ENCODE assay signal across 8 cellular contexts in the genomic region with DNA sequence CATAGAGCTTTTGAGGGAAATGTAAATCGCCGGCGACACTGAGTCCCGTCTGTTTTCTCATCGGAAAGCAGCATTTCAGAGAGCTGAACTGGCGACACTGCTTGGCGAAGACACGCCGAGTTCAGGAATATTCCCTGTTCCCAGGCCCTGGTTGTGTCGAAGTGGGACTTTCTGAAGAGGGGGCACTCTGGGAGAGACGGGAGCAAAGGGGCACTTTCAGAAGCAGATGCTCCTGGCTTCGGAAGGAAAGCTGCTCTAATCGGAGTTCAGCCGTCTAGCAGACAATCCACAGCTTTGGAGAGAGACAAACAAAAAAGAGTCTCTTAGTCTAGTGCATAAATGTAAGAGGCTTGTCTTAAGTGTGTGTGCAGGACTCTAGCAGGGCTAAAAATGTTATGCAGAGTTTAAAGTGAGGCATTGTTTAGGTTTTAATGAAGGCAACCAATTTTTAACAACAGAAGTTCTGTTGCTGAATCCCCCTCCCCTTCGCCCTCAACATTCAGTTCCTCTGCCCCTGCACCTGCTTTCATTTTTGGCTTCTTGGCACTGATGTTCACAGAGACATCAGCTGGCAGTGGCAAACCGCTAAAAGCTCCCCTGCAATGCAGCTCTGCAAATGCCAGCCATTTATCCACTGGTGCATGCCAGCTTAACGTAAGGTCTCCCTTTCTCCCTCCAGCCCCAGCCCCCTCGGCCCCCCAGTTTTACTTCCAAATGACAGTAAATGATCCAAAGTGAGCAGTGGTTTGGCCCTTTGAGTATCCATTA.
DNase-seq lines count a peak whose midpoint lies in the region; ATAC-seq and TF ChIP-seq lines count a peak whose summit lies in the region.

No MANE protein-coding gene starts in this region.

- H3K36me3 ChIP-seq in Loucy (ENCODE audit: insufficient read depth, low read length): no peaks in the 10 kb centered on the region
- no peaks in the 10 kb centered on the region for H3K36me3 ChIP-seq in iPS DF 6.9 (ENCODE audit: control insufficient read depth, insufficient read depth, low read length)
- no peaks in the 10 kb centered on the region for H3K36me3 ChIP-seq in skeletal muscle satellite cell (ENCODE audit: insufficient read depth, low read length)

- WGBS in iPS DF 6.9 (ENCODE audit: insufficient coverage, insufficient read length): no CpG with 5 or more reads among the region's 18 CpGs

- TF ChIP-seq CTCF in Loucy (conservative IDR thresholded peaks at IDR 0.05; ENCODE audit: low read length): no peak

- H4K20me1 ChIP-seq in Loucy (ENCODE audit: insufficient read depth, low read length, poor library complexity, severe bottlenecking): no peaks in the 10 kb centered on the region

- peak overlapping the region; percentile 43 for H3K4me3 Mint-ChIP-seq in T-helper 17 cell

- no peaks in the 10 kb centered on the region for H3K9me2 ChIP-seq in Loucy (replicated peaks; ENCODE audit: low read depth, low read length)

- H3K79me2 ChIP-seq in Loucy (ENCODE audit: insufficient read depth, low read length): no peaks in the 10 kb centered on the region

- DNase-seq in T-helper 17 cell (no peak), iPS DF 6.9 (ENCODE audit: low read depth, low spot score) (no peak), NCI-H1436 treated with DMSO at 0.1 percent for 48 hours (lab: John Stamatoyannopoulos, UW) (no peak), HuH-7 (ENCODE audit: low spot score) (no peak), iPS-NIHi11 (ENCODE audit: low spot score) (no peak)
- no peak for DNase-seq in activated effector memory CD4-positive, alpha-beta T cell treated with anti-CD3 and anti-CD28 coated beads, Interleukin-2, amount 50 U/mL, for 16 hours

- no peak overlapping the region for H3K9ac ChIP-seq in Loucy (ENCODE audit: low read depth, low read length, poor library complexity, severe bottlenecking)
- H3K9ac ChIP-seq in skeletal muscle satellite cell (ENCODE audit: low read depth, low read length): peak overlapping the region; percentile 50

- H3K27me3 ChIP-seq in Loucy (ENCODE audit: insufficient read depth, low read length, poor library complexity, severe bottlenecking): no peaks in the 10 kb centered on the region
- no peaks in the 10 kb centered on the region for H3K27me3 ChIP-seq in iPS DF 6.9 (ENCODE audit: control insufficient read depth, insufficient read depth, low read length)
- no peaks in the 10 kb centered on the region for H3K27me3 ChIP-seq in skeletal muscle satellite cell (ENCODE audit: control insufficient read depth, insufficient read depth, low read length)

- H3K27ac Mint-ChIP-seq in T-helper 17 cell: no peak overlapping the region

- no peaks in the 10 kb centered on the region for H3F3A ChIP-seq in Loucy (ENCODE audit: low read depth)

- H2AFZ ChIP-seq in Loucy (ENCODE audit: low read length): peak overlapping the region; percentile 67

- H3K4me2 ChIP-seq in Loucy (ENCODE audit: low read depth, low read length, poor library complexity, severe bottlenecking): peak overlapping the region; percentile 13
- H3K4me2 ChIP-seq in skeletal muscle satellite cell (ENCODE audit: low read length): peak overlapping the region; percentile 87

- H3K27ac ChIP-seq in iPS DF 6.9 (ENCODE audit: low read length): no peak overlapping the region

- no peaks in the 10 kb centered on the region for H3K36me3 Mint-ChIP-seq in T-helper 17 cell (ENCODE audit: low read depth)

- no peak overlapping the region for H3K4me3 ChIP-seq in Loucy (ENCODE audit: low read length, poor library complexity, severe bottlenecking)
- H3K4me3 ChIP-seq in iPS DF 6.9 (ENCODE audit: low read length): peak overlapping the region; percentile 53; the same call in 1 of the 2 replicates
- peak overlapping the region; percentile 64 for H3K4me3 ChIP-seq in skeletal muscle satellite cell (ENCODE audit: low read length)

- ATAC-seq in T-helper 17 cell: no peak

- H3K4me1 ChIP-seq in Loucy (ENCODE audit: insufficient read depth, low read length, poor library complexity, severe bottlenecking) (no peaks in the 10 kb centered on the region), iPS DF 6.9 (ENCODE audit: control insufficient read depth, insufficient read depth, low read length) (no peaks in the 10 kb centered on the region), skeletal muscle satellite cell (ENCODE audit: control insufficient read depth, insufficient read depth, low read length) (no peaks in the 10 kb centered on the region)

- H3K9me3 ChIP-seq in Loucy (ENCODE audit: insufficient read depth, low read depth, low read length) (no peaks in the 10 kb centered on the region), T-helper 17 cell (ENCODE audit: control insufficient read depth, low read length, poor library complexity, severe bottlenecking) (no peaks in the 10 kb centered on the region), iPS DF 6.9 (ENCODE audit: control insufficient read depth, insufficient read depth, low read length) (no peaks in the 10 kb centered on the region), skeletal muscle satellite cell (replicated peaks; ENCODE audit: low read length) (no peaks in the 10 kb centered on the region)

- H3K27me3 Mint-ChIP-seq in T-helper 17 cell: peaks cover 6% of the 10 kb centered on the region

- H3K4me1 Mint-ChIP-seq in T-helper 17 cell: peaks cover 5% of the 10 kb centered on the region
